In genomic region chr4:54945838-54946237, GRCh38 we compare ENCODE assay signal across 12 cellular contexts.
A peak's percentile ranks its signal among the peaks of the same experiment; 100 is the strongest.
DNase-seq lines count a peak whose midpoint lies in the region; ATAC-seq and TF ChIP-seq lines count a peak whose summit lies in the region.
"Had no signal": no experiment of that assay in that cellular context is flagged by ENCODE, and none has a peak within 500 bp of the region (broad histone marks: within the 10 kb centered on the region; RNA-seq: fewer than 3 reads in every experiment).

No MANE protein-coding gene starts in this region.

- H3K27me3 ChIP-seq in BLaER1 (no peaks in the 10 kb centered on the region), heart left ventricle (no peaks in the 10 kb centered on the region)

- H3K27ac ChIP-seq in BLaER1 (peak overlapping the region; percentile 42), OCI-LY7 (ENCODE audit: low read depth, low read length, poor library complexity, severe bottlenecking) (no peak overlapping the region), heart left ventricle (no peak overlapping the region)

- BruUV-seq in OCI-LY7 (replicated peaks; lab: Mats Ljungman, UMichigan): no TSS peak

- H3K4me1 ChIP-seq in BLaER1 (peaks cover 57% of the 10 kb centered on the region), OCI-LY7 (ENCODE audit: insufficient read depth, low read length, poor library complexity, severe bottlenecking) (peaks cover 23% of the 10 kb centered on the region), heart left ventricle (peaks cover 0 to 13% (median 3%) of the 10 kb centered on the region in 12 donors)

- ATAC-seq in GM21367 (IDR thresholded peaks at IDR 0.05; ENCODE audit: unreplicated experiment): peak; percentile 47
- ATAC-seq in heart left ventricle: peak; percentile 59 to 76 (median 68)
- ATAC-seq in GM21526 (IDR thresholded peaks at IDR 0.05; ENCODE audit: low FRiP score, unreplicated experiment): no peak
- ATAC-seq in HG02623 (IDR thresholded peaks at IDR 0.05; ENCODE audit: unreplicated experiment): no peak

- H3K4me3 ChIP-seq in BLaER1: no peak overlapping the region
- H3K4me3 ChIP-seq in OCI-LY7 (ENCODE audit: low read depth, low read length, poor library complexity, severe bottlenecking): no peak overlapping the region
- no peak overlapping the region for H3K4me3 ChIP-seq in heart left ventricle

- H3K9me3 ChIP-seq in BLaER1 (no peaks in the 10 kb centered on the region), OCI-LY7 (ENCODE audit: low read length) (no peaks in the 10 kb centered on the region), heart left ventricle (no peaks in the 10 kb centered on the region)

- H3K9ac ChIP-seq in BLaER1: peak overlapping the region; percentile 0; the same call in 1 of the 2 replicates

- POLR2A ChIA-PET in OCI-LY7 (lab: Charles Lee): no interaction called here

- H4K20me1 ChIP-seq in BLaER1: no peaks in the 10 kb centered on the region
- H4K20me1 ChIP-seq in OCI-LY7 (ENCODE audit: insufficient read depth, low read length): no peaks in the 10 kb centered on the region

- no peak for TF ChIP-seq POLR2A in heart left ventricle (IDR thresholded peaks at IDR 0.05)

- peak overlapping the region; percentile 78 for H3K4me2 ChIP-seq in BLaER1
- H3K4me2 ChIP-seq in OCI-LY7 (ENCODE audit: low read length): no peak overlapping the region

- 54 to 73% (median 62%) methylated on average over 6 of the region's 6 CpGs for WGBS in heart left ventricle, 4 donors

- CTCF ChIA-PET in OCI-LY7 (lab: Charles Lee; ENCODE audit: unreplicated experiment): no interaction called here

- no peaks in the 10 kb centered on the region for H3K9me2 ChIP-seq in OCI-LY7 (ENCODE audit: insufficient read depth, low read length)

- no peak for TF ChIP-seq CTCF in OCI-LY7 (conservative IDR thresholded peaks at IDR 0.05; ENCODE audit: low read length)
- TF ChIP-seq CTCF in heart left ventricle (IDR thresholded peaks at IDR 0.05): peak in 8 of 12 donors; percentile 12 to 48 (median 37)

- intact Hi-C loops in OCI-LY7 (cut with micrococcal nuclease; ENCODE audit: unreplicated experiment): no loop called here
- intact Hi-C loops in heart left ventricle (cut with DNase I): loop anchor here in 5 of 10 donors (10.0 kb wide), 4 partner anchors 161 to 291 kb away; partner anchors contain the start of gene KIT (in 2 of the 5)

- H3K36me3 ChIP-seq in BLaER1 (no peaks in the 10 kb centered on the region), OCI-LY7 (ENCODE audit: insufficient read depth, low read length) (no peaks in the 10 kb centered on the region), heart left ventricle (no peaks in the 10 kb centered on the region)

- H2AFZ ChIP-seq in OCI-LY7 (ENCODE audit: low read length): no peak overlapping the region

- H3K79me2 ChIP-seq in OCI-LY7 (ENCODE audit: insufficient read depth, low read depth, low read length): no peaks in the 10 kb centered on the region

- DNase-seq in OCI-LY7 (ENCODE audit: low spot score) (peak; percentile 26), heart left ventricle (no peak), DMS 273 (lab: John Stamatoyannopoulos, UW; ENCODE audit: unreplicated experiment) (no peak), NCI-H446 (lab: John Stamatoyannopoulos, UW) (no peak)
- DNase-seq: effector CD4-positive, alpha-beta T cell; left cardiac atrium; NCI-H1436; stimulated activated CD8-positive, alpha-beta memory T cell treated with anti-CD3 and anti-CD28 coated beads, Interleukin-4, amount 100 ng/mL, for 48 hours had no signal

Comparison
In these comparisons a context has a peak if more than half of its experiments do, and no peak if none do; other contexts are left out.
1. ATAC-seq: peak in GM21367 (single experiment) and heart left ventricle (4 of 4); none in GM21526 (single experiment) and HG02623 (single experiment).